9 cellular contexts compared by ENCODE assay signal in the genomic region with DNA sequence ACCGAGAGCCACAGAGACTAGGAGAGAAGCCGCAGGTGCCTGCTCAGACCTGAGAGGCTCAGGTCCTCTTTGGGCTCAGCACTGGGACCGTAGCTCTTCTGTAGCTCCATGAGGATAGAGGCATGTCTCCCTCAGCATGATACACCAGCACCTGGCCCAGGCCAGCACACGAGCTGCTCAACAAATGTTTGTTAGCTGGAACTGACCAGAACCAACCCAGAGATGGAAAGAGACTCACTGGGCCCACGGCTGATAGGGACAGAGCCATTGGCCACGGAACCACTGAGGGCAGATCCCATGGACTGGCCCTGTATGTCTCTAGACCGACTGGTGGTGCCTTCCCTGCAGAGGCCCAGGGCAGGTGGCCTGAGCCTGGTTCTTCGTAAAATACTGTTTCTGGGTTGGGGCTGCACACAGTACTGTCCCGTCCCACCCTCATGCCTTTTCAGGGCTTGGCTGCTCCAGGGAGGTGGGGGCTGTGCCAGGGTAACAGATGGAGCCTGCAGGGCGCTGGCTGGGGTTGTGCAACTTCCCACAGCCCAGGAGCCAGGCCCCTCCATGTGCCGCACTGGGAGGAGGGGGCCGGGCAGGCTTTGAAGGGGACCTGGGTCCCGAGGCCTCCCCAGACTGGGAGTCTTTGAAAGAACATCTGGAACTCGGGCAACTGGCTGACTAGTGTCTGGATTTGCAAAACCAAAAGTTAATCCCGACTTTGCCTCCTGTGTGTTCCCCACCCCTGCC. TPM values are rescaled to one million over a fixed set of nuclear protein-coding genes. Genes with fewer than 3 reads are reported as not detected.
DNase-seq lines count a peak whose midpoint lies in the region; ATAC-seq lines count a peak whose summit lies in the region.
"Had no signal": no experiment of that assay in that cellular context is flagged by ENCODE, and none has a peak within 500 bp of the region (broad histone marks: within the 10 kb centered on the region; RNA-seq: fewer than 3 reads in every experiment).

No MANE protein-coding gene starts in this region.

- H3K36me3 Mint-ChIP-seq in CD4-positive, alpha-beta memory T cell, result no peaks in the 10 kb centered on the region
- no peaks in the 10 kb centered on the region for H3K36me3 Mint-ChIP-seq in activated CD4-positive, alpha-beta memory T cell treated with anti-CD3 and anti-CD28 coated beads for 36 hours
- no peaks in the 10 kb centered on the region for H3K36me3 Mint-ChIP-seq in naive B cell

- H3K27ac Mint-ChIP-seq in CD4-positive, alpha-beta memory T cell, result peak overlapping the region in 5 of 7 donors; percentile 42 to 85 (median 53)
- no peak overlapping the region for H3K27ac Mint-ChIP-seq in activated CD4-positive, alpha-beta memory T cell treated with anti-CD3 and anti-CD28 coated beads for 36 hours
- H3K27ac Mint-ChIP-seq in naive B cell, result peak overlapping the region in 1 of 6 donors; percentile 32

- ATAC-seq in naive B cell (ENCODE audit: low read depth in 2 of 2), result no peak
- ATAC-seq in GM18907 (IDR thresholded peaks at IDR 0.05; ENCODE audit: unreplicated experiment), result no peak
- ATAC-seq in HG03457 (IDR thresholded peaks at IDR 0.05; ENCODE audit: unreplicated experiment), result no peak

- CTCF ChIA-PET in CD4-positive, alpha-beta memory T cell (lab: Charles Lee; ENCODE audit: partially characterized antibody), result interaction anchor here (1.4 to 11.7 kb wide), 6 partner anchors 16 to 80 kb away, joined by 3 to 133 read pairs (median 52); partner anchors contain the start of genes LKAAEAR1, PRPF6, SAMD10 and TCEA2
- CTCF ChIA-PET in activated CD4-positive, alpha-beta memory T cell treated with anti-CD3 and anti-CD28 coated beads for 36 hours (lab: Charles Lee), result interaction anchor here (0.8 to 5.8 kb wide), 7 partner anchors 9 to 79 kb away, joined by 3 to 59 read pairs (median 18); partner anchors contain the start of genes PRPF6, RGS19, SAMD10 and TCEA2

- POLR2A ChIA-PET in CD4-positive, alpha-beta memory T cell (lab: Charles Lee; ENCODE audit: partially characterized antibody), result interaction anchor here (0.8 to 4.2 kb wide), 10 partner anchors 9 to 146 kb away, joined by 3 to 71 read pairs (median 6); partner anchors contain the start of genes PRPF6, SAMD10 and TCEA2
- POLR2A ChIA-PET in activated CD4-positive, alpha-beta memory T cell treated with anti-CD3 and anti-CD28 coated beads for 36 hours (lab: Charles Lee), result interaction anchor here (1.4 kb wide), 1 partner anchor 14 kb away, joined by 5 read pairs; no protein-coding TSS in a partner anchor

- no peaks in the 10 kb centered on the region for H3K9me3 Mint-ChIP-seq in CD4-positive, alpha-beta memory T cell
- H3K9me3 Mint-ChIP-seq in activated CD4-positive, alpha-beta memory T cell treated with anti-CD3 and anti-CD28 coated beads for 36 hours, result no peaks in the 10 kb centered on the region
- no peaks in the 10 kb centered on the region for H3K9me3 Mint-ChIP-seq in naive B cell

- H3K4me3 Mint-ChIP-seq in CD4-positive, alpha-beta memory T cell, result peak overlapping the region; percentile 31 to 83 (median 72)
- H3K4me3 Mint-ChIP-seq in activated CD4-positive, alpha-beta memory T cell treated with anti-CD3 and anti-CD28 coated beads for 36 hours, result peak overlapping the region; percentile 74
- peak overlapping the region; percentile 47 to 88 (median 76) for H3K4me3 Mint-ChIP-seq in naive B cell

- H3K4me1 ChIP-seq in CD4-positive, alpha-beta memory T cell (ENCODE audit: insufficient read depth, low read length), result peaks cover 50% of the 10 kb centered on the region

- H3K4me3 ChIP-seq in CD4-positive, alpha-beta memory T cell (ENCODE audit: low read length in 2 of 2), result no peak overlapping the region

- no peak overlapping the region for H3K27ac ChIP-seq in CD4-positive, alpha-beta memory T cell (ENCODE audit: low read depth, low read length)
- H3K27ac ChIP-seq: brain microvascular endothelial cell had no signal

- no peaks in the 10 kb centered on the region for H3K27me3 ChIP-seq in CD4-positive, alpha-beta memory T cell (ENCODE audit: insufficient read depth, low read length)

- H3K4me1 Mint-ChIP-seq in CD4-positive, alpha-beta memory T cell, result peaks cover 6 to 46% (median 29%) of the 10 kb centered on the region in 4 donors
- peaks cover 19% of the 10 kb centered on the region for H3K4me1 Mint-ChIP-seq in activated CD4-positive, alpha-beta memory T cell treated with anti-CD3 and anti-CD28 coated beads for 36 hours (ENCODE audit: low read depth)
- peaks cover 8 to 44% (median 21%) of the 10 kb centered on the region in 3 donors for H3K4me1 Mint-ChIP-seq in naive B cell

- intact Hi-C loops in CD4-positive, alpha-beta memory T cell (cut with micrococcal nuclease), result no loop called here
- intact Hi-C loops in activated CD4-positive, alpha-beta memory T cell treated with anti-CD3 and anti-CD28 coated beads for 36 hours (cut with micrococcal nuclease), result no loop called here

- H3K9me3 ChIP-seq in CD4-positive, alpha-beta memory T cell (ENCODE audit: control insufficient read depth in 1 of 2, low read length in 2 of 2), result no peaks in the 10 kb centered on the region

- H3K27me3 Mint-ChIP-seq in CD4-positive, alpha-beta memory T cell, result peaks cover 2 to 7% of the 10 kb centered on the region in 2 donors
- peaks cover 6% of the 10 kb centered on the region for H3K27me3 Mint-ChIP-seq in activated CD4-positive, alpha-beta memory T cell treated with anti-CD3 and anti-CD28 coated beads for 36 hours
- H3K27me3 Mint-ChIP-seq in naive B cell, result peaks cover 17 to 38% (median 29%) of the 10 kb centered on the region in 3 donors

- no peaks in the 10 kb centered on the region for H3K36me3 ChIP-seq in CD4-positive, alpha-beta memory T cell (ENCODE audit: insufficient read depth, low read length)
- H3K36me3 ChIP-seq: brain microvascular endothelial cell had no signal

- no peak for DNase-seq in CD4-positive, alpha-beta memory T cell
- DNase-seq in GM03348 (ENCODE audit: low spot score), result peak; percentile 54
- no peak for DNase-seq in activated CD4-positive, alpha-beta memory T cell treated with anti-CD3 and anti-CD28 coated beads for 36 hours
- DNase-seq in naive B cell, result no peak
- no peak for DNase-seq in T1000 (lab: John Stamatoyannopoulos, UW)
- DNase-seq: activated CD4-positive, alpha-beta T cell treated with anti-CD3 and anti-CD28 coated beads for 1 hour; brain microvascular endothelial cell had no signal

RNA-seq across cellular contexts. Expression of gene C20orf204, which starts 5.2 kb away (rescaled TPM):
- total RNA-seq in CD4-positive, alpha-beta memory T cell, result 1 to 10 TPM; 3.7 to 4.1 TPM
- polyA plus RNA-seq in CD4-positive, alpha-beta memory T cell, result under 1 TPM in 1 of 2 donors, not detected in 1; 0.22 TPM
- total RNA-seq in activated CD4-positive, alpha-beta memory T cell treated with anti-CD3 and anti-CD28 coated beads for 36 hours, result 1 to 10 TPM; 3.1 TPM
- polyA plus RNA-seq in naive B cell (ENCODE audit: low read depth in 6 of 6), result under 1 TPM in 1 of 6 donors, not detected in 5; 0.05 TPM

RNA-seq across cellular contexts. Expression of gene SOX18, which starts 8.2 kb away (rescaled TPM):
- total RNA-seq in CD4-positive, alpha-beta memory T cell, result not detected
- not detected for polyA plus RNA-seq in CD4-positive, alpha-beta memory T cell
- total RNA-seq in activated CD4-positive, alpha-beta memory T cell treated with anti-CD3 and anti-CD28 coated beads for 36 hours, result not detected
- polyA plus RNA-seq in naive B cell (ENCODE audit: low read depth in 6 of 6), result not detected

RNA-seq across cellular contexts. Expression of gene TCEA2, which starts 21.8 kb away (rescaled TPM):
- 10 to 100 TPM; 43.3 to 45.9 TPM for total RNA-seq in CD4-positive, alpha-beta memory T cell
- polyA plus RNA-seq in CD4-positive, alpha-beta memory T cell, result 10 to 100 TPM; 24.6 to 27.9 TPM
- total RNA-seq in activated CD4-positive, alpha-beta memory T cell treated with anti-CD3 and anti-CD28 coated beads for 36 hours, result 10 to 100 TPM; 27.3 to 29.9 TPM
- 10 to 100 TPM; 30.2 to 51.5 (median 41.4) TPM for polyA plus RNA-seq in naive B cell (ENCODE audit: low read depth in 6 of 6)

RNA-seq across cellular contexts. Expression of gene RGS19, which starts 38.1 kb away (rescaled TPM):
- total RNA-seq in CD4-positive, alpha-beta memory T cell, result 10 to 100 TPM; 35.0 to 35.6 TPM
- 100 to 1,000 TPM; 112 to 116 TPM for polyA plus RNA-seq in CD4-positive, alpha-beta memory T cell
- 10 to 100 TPM; 43.2 to 44.4 TPM for total RNA-seq in activated CD4-positive, alpha-beta memory T cell treated with anti-CD3 and anti-CD28 coated beads for 36 hours
- polyA plus RNA-seq in naive B cell (ENCODE audit: low read depth in 6 of 6), result 100 to 1,000 TPM; 112 to 170 (median 132) TPM

RNA-seq across cellular contexts. Expression of gene OPRL1, which starts 38.7 kb away (rescaled TPM):
- 1 to 10 TPM in 1 of 2 experiments, under 1 TPM in 1; 0.87 to 1.1 TPM for total RNA-seq in CD4-positive, alpha-beta memory T cell
- 1 to 10 TPM in 1 of 2 donors, under 1 TPM in 1; 0.68 to 1.1 TPM for polyA plus RNA-seq in CD4-positive, alpha-beta memory T cell
- under 1 TPM; 0.63 to 0.71 TPM for total RNA-seq in activated CD4-positive, alpha-beta memory T cell treated with anti-CD3 and anti-CD28 coated beads for 36 hours
- polyA plus RNA-seq in naive B cell (ENCODE audit: low read depth in 6 of 6), result 1 to 10 TPM in 5 of 6 donors, under 1 TPM in 1; 0.91 to 3.4 (median 2.3) TPM
